Comparison of ENCODE assay signal across 35 cellular contexts in the genomic region with DNA sequence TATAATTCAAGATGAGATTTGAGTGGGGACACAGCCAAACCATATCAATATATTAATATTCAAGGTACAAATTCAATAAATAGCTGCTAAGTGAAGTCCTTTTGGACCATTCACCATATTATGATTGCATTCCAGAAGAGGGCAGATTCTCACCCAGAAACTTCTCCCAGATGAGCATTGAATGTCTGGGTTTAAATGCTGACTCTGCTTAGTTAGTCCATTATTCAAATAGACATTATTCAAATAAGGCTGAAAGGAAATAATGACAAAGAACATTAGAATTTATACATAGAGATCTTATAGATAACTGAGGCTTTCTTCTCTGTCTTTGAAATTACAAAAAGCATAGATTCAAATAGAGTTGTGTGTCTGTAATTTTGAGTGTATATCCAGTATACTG.
"Had no signal": no experiment of that assay in that cellular context is flagged by ENCODE, and none has a peak within 500 bp of the region (broad histone marks: within the 10 kb centered on the region; RNA-seq: fewer than 3 reads in every experiment).

No MANE protein-coding gene starts in this region.

- H3K9me3 ChIP-seq: MG63 had no signal

- H3K4me3 ChIP-seq: MG63 had no signal

- H3K36me3 ChIP-seq: MG63 had no signal

- H3K27ac ChIP-seq: KMS-11 had no signal

- H3K27me3 ChIP-seq: MG63 had no signal

- DNase-seq: Karpas-422, Kasumi-1, MG63, MM.1S, MV-4-11, NCI-H1048, NCI-H1092, NCI-H1092 treated with DMSO at 0.1 percent for 48 hours, NCI-H1105, NCI-H1105 treated with DMSO at 0.1 percent for 48 hours, NCI-H1417, NCI-H1417 treated with DMSO at 0.1 percent for 48 hours, NCI-H1436, NCI-H1436 treated with DMSO at 0.1 percent for 48 hours, NCI-H146, NCI-H1694, NCI-H1694 treated with DMSO at 0.1 percent for 48 hours, NCI-H187, NCI-H187 treated with DMSO at 0.1 percent for 48 hours, NCI-H1930, NCI-H2029, NCI-H2029 treated with DMSO at 0.1 percent for 48 hours, NCI-H2081, NCI-H2081 treated with DMSO at 0.1 percent for 48 hours, NCI-H2107, NCI-H2171, NCI-H2171 treated with DMSO at 0.1 percent for 48 hours, NCI-H2227 treated with DMSO at 0.1 percent for 48 hours, NCI-H226, NCI-H345, NCI-H446, NCI-H446 treated with DMSO at 0.1 percent for 48 hours, NCI-H510A, NCI-H510A treated with DMSO at 0.1 percent for 48 hours had no signal

- H3K9ac ChIP-seq: KMS-11 had no signal

- H3K4me2 ChIP-seq: KMS-11 had no signal
